ENCODE assay signal across 14 cellular contexts in genomic region chr16:85987750-85988078, GRCh38.
DNase-seq lines count a peak whose midpoint lies in the region; ATAC-seq, FAIRE-seq and TF ChIP-seq lines count a peak whose summit lies in the region.
"Had no signal": no experiment of that assay in that cellular context is flagged by ENCODE, and none has a peak within 500 bp of the region (broad histone marks: within the 10 kb centered on the region; RNA-seq: fewer than 3 reads in every experiment).

No MANE protein-coding gene starts in this region.

- no peaks in the 10 kb centered on the region for H3K79me2 ChIP-seq in OCI-LY3 (ENCODE audit: low read length)
- H3K79me2 ChIP-seq: hepatocyte had no signal

- H4K20me1 ChIP-seq in OCI-LY3 (ENCODE audit: insufficient read depth, low read length), result no peaks in the 10 kb centered on the region

- peak; percentile 28 for ATAC-seq in gastroesophageal sphincter

- WGBS in gastroesophageal sphincter (ENCODE audit: low coverage in 1 of 2), 2 donors, result 75 to 83% methylated on average over 1 to 2 of the region's 5 CpGs

- H2AFZ ChIP-seq in OCI-LY3 (ENCODE audit: low read depth, low read length), result 0 out of 2 replicates have a peak overlapping the region, but pooled peaks have one; percentile 56
- H2AFZ ChIP-seq: hepatocyte had no signal

- FAIRE-seq in urothelium cell line (lab: Jason Lieb, UNC), result peak; percentile 27
- FAIRE-seq: keratinocyte had no signal

- H3K9me3 ChIP-seq in OCI-LY3 (ENCODE audit: insufficient read depth, low read length) (no peaks in the 10 kb centered on the region), gastroesophageal sphincter (no peaks in the 10 kb centered on the region)

- TF ChIP-seq EP300 in gastroesophageal sphincter (IDR thresholded peaks at IDR 0.05), result no peak

- H3K4me3 ChIP-seq in OCI-LY3 (ENCODE audit: low read length) (peak overlapping the region; percentile 63), gastroesophageal sphincter (no peak overlapping the region)
- H3K4me3 ChIP-seq: hepatocyte had no signal

- peak; percentile 12 for TF ChIP-seq CTCF in OCI-LY3 (IDR thresholded peaks at IDR 0.05; ENCODE audit: low read depth, low read length)
- peak in 1 of 4 experiments; percentile 34 for TF ChIP-seq CTCF in gastroesophageal sphincter (IDR thresholded peaks at IDR 0.05)

- H3K36me3 ChIP-seq in OCI-LY3 (replicated peaks; ENCODE audit: low read depth, low read length) (no peaks in the 10 kb centered on the region), gastroesophageal sphincter (no peaks in the 10 kb centered on the region)

- H3K27me3 ChIP-seq in OCI-LY3 (ENCODE audit: low read depth, low read length), result peaks cover 12% of the 10 kb centered on the region; the same call in 1 of the 2 replicates
- peaks cover 32% of the 10 kb centered on the region for H3K27me3 ChIP-seq in gastroesophageal sphincter
- H3K27me3 ChIP-seq: hepatocyte had no signal

- H3K4me1 ChIP-seq in OCI-LY3 (ENCODE audit: low read length) (peaks cover 70% of the 10 kb centered on the region), gastroesophageal sphincter (peaks cover 0 to 9% (median 2%) of the 10 kb centered on the region in 3 donors)

- no peak for TF ChIP-seq POLR2A in gastroesophageal sphincter (IDR thresholded peaks at IDR 0.05)

- peak overlapping the region; percentile 48; the same call in 1 of the 2 replicates for H3K9ac ChIP-seq in OCI-LY3 (ENCODE audit: low read length)

- H3K4me2 ChIP-seq in OCI-LY3 (ENCODE audit: low read length), result peak overlapping the region; percentile 88
- H3K4me2 ChIP-seq: hepatocyte had no signal

- H3K27ac ChIP-seq in OCI-LY3 (ENCODE audit: low read length), result peak overlapping the region; percentile 79
- no peak overlapping the region for H3K27ac ChIP-seq in gastroesophageal sphincter
- H3K27ac ChIP-seq: hepatocyte, VCaP had no signal

- peak; percentile 30 for DNase-seq in stimulated activated CD8-positive, alpha-beta memory T cell treated with anti-CD3 and anti-CD28 coated beads, Interleukin-12 subunit alpha, Interleukin-12 subunit beta, amount 100 ng/mL, for 1 hour (ENCODE audit: low read depth)
- no peak for DNase-seq in stimulated activated CD8-positive, alpha-beta memory T cell treated with anti-CD3 and anti-CD28 coated beads, Interleukin-4, amount 100 ng/mL, for 48 hours
- no peak for DNase-seq in urothelium cell line (ENCODE audit: low spot score)
- DNase-seq in NCI-H1048 (lab: John Stamatoyannopoulos, UW), result no peak
- DNase-seq in NCI-H146 treated with DMSO at 0.1 percent for 48 hours (lab: John Stamatoyannopoulos, UW; ENCODE audit: unreplicated experiment), result no peak
- DNase-seq in NCI-H345 treated with DMSO at 0.1 percent for 48 hours (lab: John Stamatoyannopoulos, UW; ENCODE audit: unreplicated experiment), result no peak
- DNase-seq: mesendoderm, NCI-H1105, retina had no signal
